In the genomic region with DNA sequence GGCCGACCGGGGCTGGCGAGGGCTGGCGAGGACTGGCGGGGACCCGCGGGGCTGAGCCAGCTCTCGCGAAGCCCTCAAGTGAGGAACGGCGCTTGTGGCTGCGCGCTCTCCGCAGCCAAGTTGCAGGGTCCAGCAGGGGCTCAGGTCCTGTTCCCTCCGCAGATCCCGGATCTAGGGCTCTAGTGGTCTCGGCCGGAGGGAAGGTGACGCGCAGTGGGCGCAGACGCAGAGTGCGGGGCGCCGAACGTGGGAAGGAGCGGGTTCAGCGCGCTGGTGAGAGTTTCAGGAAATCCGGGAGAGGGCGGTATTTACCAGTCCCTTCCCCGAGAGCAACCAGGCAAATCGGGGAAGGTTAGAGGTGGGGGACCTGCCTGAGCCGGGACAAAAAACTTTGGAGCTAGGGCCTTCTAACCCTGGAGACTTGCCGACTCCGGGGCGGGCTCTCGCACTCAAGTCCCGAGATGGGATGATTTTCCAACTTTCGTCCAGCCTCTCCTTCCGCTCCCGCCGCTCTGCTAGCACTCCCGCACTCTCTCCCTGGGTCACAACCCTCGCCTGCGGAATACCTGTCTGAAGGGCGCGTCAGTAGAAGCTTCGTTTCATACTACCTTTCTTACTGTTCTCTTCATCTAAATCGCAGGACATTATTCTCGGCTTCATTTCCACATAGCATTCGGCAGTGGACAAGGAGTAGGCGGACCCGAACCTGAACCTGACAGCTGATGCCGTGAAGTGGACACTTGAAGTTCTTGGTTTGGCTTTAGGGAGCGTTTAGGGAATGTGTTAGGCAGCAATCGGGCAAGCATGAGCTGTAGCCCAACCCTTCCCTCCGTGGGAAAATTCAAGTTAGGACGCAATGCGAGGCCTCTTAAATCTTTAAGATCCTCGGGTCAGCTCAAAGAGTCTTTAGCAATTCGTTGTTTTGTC, we compare ENCODE assay signal across 1 cellular context.
A peak's percentile ranks its signal among the peaks of the same experiment; 100 is the strongest.
TF ChIP-seq lines count a peak whose summit lies in the region.

No MANE protein-coding gene starts in this region.

TF ChIP-seq in HepG2, 621 proteins besides CTCF, POLR2A, EP300 and RAD21 (continued from another document and continues in another):
- TF ChIP-seq, protein P1, sequence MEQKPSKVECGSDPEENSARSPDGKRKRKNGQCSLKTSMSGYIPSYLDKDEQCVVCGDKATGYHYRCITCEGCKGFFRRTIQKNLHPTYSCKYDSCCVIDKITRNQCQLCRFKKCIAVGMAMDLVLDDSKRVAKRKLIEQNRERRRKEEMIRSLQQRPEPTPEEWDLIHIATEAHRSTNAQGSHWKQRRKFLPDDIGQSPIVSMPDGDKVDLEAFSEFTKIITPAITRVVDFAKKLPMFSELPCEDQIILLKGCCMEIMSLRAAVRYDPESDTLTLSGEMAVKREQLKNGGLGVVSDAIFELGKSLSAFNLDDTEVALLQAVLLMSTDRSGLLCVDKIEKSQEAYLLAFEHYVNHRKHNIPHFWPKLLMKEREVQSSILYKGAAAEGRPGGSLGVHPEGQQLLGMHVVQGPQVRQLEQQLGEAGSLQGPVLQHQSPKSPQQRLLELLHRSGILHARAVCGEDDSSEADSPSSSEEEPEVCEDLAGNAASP (CRISPR knock-in tag; IDR thresholded peaks at IDR 0.05; ENCODE audit: borderline replicate concordance), result peak; percentile 35; the same call in 1 of the 2 replicates
- TF ChIP-seq ZFP36L1 (CRISPR knock-in tag; IDR thresholded peaks at IDR 0.05), result no peak
- no peak for TF ChIP-seq KDM1A (CRISPR knock-in tag; IDR thresholded peaks at IDR 0.05)
- TF ChIP-seq, protein P2, sequence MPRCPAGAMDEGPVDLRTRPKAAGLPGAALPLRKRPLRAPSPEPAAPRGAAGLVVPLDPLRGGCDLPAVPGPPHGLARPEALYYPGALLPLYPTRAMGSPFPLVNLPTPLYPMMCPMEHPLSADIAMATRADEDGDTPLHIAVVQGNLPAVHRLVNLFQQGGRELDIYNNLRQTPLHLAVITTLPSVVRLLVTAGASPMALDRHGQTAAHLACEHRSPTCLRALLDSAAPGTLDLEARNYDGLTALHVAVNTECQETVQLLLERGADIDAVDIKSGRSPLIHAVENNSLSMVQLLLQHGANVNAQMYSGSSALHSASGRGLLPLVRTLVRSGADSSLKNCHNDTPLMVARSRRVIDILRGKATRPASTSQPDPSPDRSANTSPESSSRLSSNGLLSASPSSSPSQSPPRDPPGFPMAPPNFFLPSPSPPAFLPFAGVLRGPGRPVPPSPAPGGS (CRISPR knock-in tag; IDR thresholded peaks at IDR 0.05), result peak; percentile 92; the same call in 1 of the 2 replicates
- peak; percentile 43; the same call in 1 of the 2 replicates for TF ChIP-seq ZNF605 (CRISPR knock-in tag; IDR thresholded peaks at IDR 0.05)
- TF ChIP-seq ZFP36 (IDR thresholded peaks at IDR 0.05; ENCODE audit: borderline replicate concordance, low read depth, low read length, partially characterized antibody), result no peak
- no peak for TF ChIP-seq ZNF766 (CRISPR knock-in tag; IDR thresholded peaks at IDR 0.05; ENCODE audit: borderline replicate concordance)
- TF ChIP-seq, protein P3, sequence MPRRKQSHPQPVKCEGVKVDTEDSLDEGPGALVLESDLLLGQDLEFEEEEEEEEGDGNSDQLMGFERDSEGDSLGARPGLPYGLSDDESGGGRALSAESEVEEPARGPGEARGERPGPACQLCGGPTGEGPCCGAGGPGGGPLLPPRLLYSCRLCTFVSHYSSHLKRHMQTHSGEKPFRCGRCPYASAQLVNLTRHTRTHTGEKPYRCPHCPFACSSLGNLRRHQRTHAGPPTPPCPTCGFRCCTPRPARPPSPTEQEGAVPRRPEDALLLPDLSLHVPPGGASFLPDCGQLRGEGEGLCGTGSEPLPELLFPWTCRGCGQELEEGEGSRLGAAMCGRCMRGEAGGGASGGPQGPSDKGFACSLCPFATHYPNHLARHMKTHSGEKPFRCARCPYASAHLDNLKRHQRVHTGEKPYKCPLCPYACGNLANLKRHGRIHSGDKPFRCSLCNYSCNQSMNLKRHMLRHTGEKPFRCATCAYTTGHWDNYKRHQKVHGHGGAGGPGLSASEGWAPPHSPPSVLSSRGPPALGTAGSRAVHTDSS (CRISPR knock-in tag; conservative IDR thresholded peaks at IDR 0.05), result no peak
- no peak for TF ChIP-seq ZNF101 (CRISPR knock-in tag; IDR thresholded peaks at IDR 0.05; ENCODE audit: borderline replicate concordance, low read depth)
- TF ChIP-seq ZNF354B (CRISPR knock-in tag; IDR thresholded peaks at IDR 0.05), result no peak
- TF ChIP-seq, protein P4, sequence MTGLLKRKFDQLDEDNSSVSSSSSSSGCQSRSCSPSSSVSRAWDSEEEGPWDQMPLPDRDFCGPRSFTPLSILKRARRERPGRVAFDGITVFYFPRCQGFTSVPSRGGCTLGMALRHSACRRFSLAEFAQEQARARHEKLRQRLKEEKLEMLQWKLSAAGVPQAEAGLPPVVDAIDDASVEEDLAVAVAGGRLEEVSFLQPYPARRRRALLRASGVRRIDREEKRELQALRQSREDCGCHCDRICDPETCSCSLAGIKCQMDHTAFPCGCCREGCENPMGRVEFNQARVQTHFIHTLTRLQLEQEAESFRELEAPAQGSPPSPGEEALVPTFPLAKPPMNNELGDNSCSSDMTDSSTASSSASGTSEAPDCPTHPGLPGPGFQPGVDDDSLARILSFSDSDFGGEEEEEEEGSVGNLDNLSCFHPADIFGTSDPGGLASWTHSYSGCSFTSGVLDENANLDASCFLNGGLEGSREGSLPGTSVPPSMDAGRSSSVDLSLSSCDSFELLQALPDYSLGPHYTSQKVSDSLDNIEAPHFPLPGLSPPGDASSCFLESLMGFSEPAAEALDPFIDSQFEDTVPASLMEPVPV (CRISPR knock-in tag; IDR thresholded peaks at IDR 0.05), result peak; percentile 45; the same call in 1 of the 2 replicates
- TF ChIP-seq, protein P5, sequence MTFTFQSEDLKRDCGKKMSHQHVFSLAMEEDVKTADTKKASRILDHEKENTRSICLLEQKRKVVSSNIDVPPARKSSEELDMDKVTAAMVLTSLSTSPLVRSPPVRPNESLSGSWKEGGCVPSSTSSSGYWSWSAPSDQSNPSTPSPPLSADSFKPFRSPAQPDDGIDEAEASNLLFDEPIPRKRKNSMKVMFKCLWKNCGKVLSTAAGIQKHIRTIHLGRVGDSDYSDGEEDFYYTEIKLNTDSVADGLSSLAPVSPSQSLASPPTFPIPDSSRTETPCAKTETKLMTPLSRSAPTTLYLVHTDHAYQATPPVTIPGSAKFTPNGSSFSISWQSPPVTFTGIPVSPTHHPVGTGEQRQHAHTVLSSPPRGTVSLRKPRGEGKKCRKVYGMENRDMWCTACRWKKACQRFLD (CRISPR knock-in tag; IDR thresholded peaks at IDR 0.05; ENCODE audit: borderline replicate concordance), result no peak
- TF ChIP-seq ARNT2 (CRISPR knock-in tag; IDR thresholded peaks at IDR 0.05; ENCODE audit: low read depth), result peak; percentile 25; the same call in 1 of the 2 replicates
- TF ChIP-seq ZKSCAN5 (CRISPR knock-in tag; IDR thresholded peaks at IDR 0.05), result no peak
- no peak for TF ChIP-seq NPAS2 (CRISPR knock-in tag; IDR thresholded peaks at IDR 0.05; ENCODE audit: borderline replicate concordance)
- TF ChIP-seq, protein P6, sequence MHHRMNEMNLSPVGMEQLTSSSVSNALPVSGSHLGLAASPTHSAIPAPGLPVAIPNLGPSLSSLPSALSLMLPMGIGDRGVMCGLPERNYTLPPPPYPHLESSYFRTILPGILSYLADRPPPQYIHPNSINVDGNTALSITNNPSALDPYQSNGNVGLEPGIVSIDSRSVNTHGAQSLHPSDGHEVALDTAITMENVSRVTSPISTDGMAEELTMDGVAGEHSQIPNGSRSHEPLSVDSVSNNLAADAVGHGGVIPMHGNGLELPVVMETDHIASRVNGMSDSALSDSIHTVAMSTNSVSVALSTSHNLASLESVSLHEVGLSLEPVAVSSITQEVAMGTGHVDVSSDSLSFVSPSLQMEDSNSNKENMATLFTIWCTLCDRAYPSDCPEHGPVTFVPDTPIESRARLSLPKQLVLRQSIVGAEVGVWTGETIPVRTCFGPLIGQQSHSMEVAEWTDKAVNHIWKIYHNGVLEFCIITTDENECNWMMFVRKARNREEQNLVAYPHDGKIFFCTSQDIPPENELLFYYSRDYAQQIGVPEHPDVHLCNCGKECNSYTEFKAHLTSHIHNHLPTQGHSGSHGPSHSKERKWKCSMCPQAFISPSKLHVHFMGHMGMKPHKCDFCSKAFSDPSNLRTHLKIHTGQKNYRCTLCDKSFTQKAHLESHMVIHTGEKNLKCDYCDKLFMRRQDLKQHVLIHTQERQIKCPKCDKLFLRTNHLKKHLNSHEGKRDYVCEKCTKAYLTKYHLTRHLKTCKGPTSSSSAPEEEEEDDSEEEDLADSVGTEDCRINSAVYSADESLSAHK (CRISPR knock-in tag; IDR thresholded peaks at IDR 0.05; ENCODE audit: borderline replicate concordance), result no peak
- TF ChIP-seq KAT8 (CRISPR knock-in tag; IDR thresholded peaks at IDR 0.05), result 0 out of 2 replicates have a peak, but pooled peaks have one; percentile 26
- TF ChIP-seq, protein P7, sequence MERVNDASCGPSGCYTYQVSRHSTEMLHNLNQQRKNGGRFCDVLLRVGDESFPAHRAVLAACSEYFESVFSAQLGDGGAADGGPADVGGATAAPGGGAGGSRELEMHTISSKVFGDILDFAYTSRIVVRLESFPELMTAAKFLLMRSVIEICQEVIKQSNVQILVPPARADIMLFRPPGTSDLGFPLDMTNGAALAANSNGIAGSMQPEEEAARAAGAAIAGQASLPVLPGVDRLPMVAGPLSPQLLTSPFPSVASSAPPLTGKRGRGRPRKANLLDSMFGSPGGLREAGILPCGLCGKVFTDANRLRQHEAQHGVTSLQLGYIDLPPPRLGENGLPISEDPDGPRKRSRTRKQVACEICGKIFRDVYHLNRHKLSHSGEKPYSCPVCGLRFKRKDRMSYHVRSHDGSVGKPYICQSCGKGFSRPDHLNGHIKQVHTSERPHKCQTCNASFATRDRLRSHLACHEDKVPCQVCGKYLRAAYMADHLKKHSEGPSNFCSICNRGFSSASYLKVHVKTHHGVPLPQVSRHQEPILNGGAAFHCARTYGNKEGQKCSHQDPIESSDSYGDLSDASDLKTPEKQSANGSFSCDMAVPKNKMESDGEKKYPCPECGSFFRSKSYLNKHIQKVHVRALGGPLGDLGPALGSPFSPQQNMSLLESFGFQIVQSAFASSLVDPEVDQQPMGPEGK (CRISPR knock-in tag; IDR thresholded peaks at IDR 0.05), result no peak; the same call in 1 of the 2 replicates
- TF ChIP-seq, protein P8, sequence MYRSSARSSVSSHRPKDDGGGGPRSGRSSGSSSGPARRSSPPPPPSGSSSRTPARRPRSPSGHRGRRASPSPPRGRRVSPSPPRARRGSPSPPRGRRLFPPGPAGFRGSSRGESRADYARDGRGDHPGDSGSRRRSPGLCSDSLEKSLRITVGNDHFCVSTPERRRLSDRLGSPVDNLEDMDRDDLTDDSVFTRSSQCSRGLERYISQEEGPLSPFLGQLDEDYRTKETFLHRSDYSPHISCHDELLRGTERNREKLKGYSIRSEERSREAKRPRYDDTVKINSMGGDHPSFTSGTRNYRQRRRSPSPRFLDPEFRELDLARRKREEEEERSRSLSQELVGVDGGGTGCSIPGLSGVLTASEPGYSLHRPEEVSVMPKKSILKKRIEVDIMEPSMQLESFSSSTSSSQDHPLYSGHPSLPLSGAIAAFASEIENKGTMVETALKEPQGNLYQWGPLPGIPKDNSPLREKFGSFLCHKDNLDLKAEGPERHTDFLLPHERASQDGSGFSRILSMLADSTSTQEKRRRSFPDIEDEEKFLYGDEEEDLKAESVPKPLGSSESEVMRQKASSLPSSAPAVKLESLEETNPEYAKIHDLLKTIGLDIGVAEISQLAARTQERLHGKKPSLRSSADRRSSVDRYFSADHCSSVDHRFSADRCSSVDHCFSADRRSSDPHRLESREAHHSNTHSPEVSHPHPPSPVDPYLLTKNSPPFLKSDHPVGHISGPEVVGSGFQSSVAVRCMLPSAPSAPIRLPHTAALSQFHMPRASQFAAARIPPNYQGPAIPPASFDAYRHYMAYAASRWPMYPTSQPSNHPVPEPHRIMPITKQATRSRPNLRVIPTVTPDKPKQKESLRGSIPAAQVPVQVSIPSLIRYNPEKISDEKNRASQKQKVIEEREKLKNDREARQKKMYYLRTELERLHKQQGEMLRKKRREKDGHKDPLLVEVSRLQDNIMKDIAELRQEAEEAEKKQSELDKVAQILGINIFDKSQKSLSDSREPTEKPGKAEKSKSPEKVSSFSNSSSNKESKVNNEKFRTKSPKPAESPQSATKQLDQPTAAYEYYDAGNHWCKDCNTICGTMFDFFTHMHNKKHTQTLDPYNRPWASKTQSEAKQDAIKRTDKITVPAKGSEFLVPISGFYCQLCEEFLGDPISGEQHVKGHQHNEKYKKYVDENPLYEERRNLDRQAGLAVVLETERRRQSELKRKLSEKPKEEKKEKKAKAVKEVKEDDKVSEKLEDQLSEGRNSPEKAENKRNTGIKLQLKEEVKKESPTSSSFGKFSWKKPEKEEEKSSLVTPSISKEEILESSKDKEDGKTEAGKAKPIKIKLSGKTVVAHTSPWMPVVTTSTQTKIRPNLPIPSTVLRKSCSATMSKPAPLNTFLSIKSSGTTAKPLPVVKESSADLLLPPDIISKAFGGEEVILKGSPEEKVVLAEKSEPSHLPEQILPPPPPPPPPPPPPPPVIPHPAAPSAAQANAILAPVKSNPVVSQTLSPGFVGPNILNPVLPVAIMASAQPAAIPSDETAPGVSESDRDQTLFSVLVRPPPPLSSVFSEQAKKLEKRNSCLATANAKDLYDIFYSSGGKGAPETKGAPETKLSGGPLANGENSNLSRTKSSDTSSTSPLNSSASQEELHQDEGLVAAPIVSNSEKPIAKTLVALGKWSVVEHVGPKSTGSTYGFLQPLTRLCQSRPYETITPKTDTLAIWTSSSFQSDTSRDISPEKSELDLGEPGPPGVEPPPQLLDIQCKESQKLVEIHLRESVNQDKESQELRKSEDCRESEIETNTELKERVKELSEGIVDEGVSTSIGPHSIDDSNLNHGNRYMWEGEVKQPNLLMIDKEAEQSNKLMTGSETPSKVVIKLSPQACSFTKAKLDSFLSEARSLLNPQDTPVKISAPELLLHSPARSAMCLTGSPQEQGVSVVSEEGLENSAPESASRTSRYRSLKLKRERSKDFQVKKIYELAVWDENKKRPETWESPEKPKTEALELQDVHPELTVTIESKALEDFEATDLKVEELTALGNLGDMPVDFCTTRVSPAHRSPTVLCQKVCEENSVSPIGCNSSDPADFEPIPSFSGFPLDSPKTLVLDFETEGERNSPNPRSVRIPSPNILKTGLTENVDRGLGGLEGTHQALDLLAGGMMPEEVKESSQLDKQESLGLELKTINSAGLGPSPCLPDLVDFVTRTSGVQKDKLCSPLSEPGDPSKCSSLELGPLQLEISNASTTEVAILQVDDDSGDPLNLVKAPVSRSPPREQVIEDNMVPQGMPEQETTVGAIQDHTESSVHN (CRISPR knock-in tag; IDR thresholded peaks at IDR 0.05), result no peak
- no peak for TF ChIP-seq ZNF703 (CRISPR knock-in tag; IDR thresholded peaks at IDR 0.05; ENCODE audit: borderline replicate concordance)
- TF ChIP-seq FOXA1 (IDR thresholded peaks at IDR 0.05), result no peak
- TF ChIP-seq FOXA1 (CRISPR knock-in tag; IDR thresholded peaks at IDR 0.05), result no peak
- peak; percentile 57; the same call in 1 of the 2 replicates for TF ChIP-seq MTA1 (CRISPR knock-in tag; IDR thresholded peaks at IDR 0.05; ENCODE audit: borderline replicate concordance)
- no peak for TF ChIP-seq TCF7 (IDR thresholded peaks at IDR 0.05; ENCODE audit: low read depth)
- TF ChIP-seq SP4 (CRISPR knock-in tag; IDR thresholded peaks at IDR 0.05), result no peak
- TF ChIP-seq, protein P9, sequence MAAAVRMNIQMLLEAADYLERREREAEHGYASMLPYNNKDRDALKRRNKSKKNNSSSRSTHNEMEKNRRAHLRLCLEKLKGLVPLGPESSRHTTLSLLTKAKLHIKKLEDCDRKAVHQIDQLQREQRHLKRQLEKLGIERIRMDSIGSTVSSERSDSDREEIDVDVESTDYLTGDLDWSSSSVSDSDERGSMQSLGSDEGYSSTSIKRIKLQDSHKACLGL (CRISPR knock-in tag; IDR thresholded peaks at IDR 0.05), result peak; percentile 57; the same call in 1 of the 2 replicates
- TF ChIP-seq KDM2A (CRISPR knock-in tag; IDR thresholded peaks at IDR 0.05; ENCODE audit: borderline replicate concordance, low read depth), result peak; percentile 79
- TF ChIP-seq ZNF432 (CRISPR knock-in tag; IDR thresholded peaks at IDR 0.05; ENCODE audit: borderline replicate concordance), result no peak
- TF ChIP-seq FOXO1 (CRISPR knock-in tag; IDR thresholded peaks at IDR 0.05), result no peak
- TF ChIP-seq KDM5B (CRISPR knock-in tag; IDR thresholded peaks at IDR 0.05; ENCODE audit: borderline replicate concordance), result peak; percentile 61; the same call in 1 of the 2 replicates
